1 cellular context compared by ENCODE assay signal in the genomic region with DNA sequence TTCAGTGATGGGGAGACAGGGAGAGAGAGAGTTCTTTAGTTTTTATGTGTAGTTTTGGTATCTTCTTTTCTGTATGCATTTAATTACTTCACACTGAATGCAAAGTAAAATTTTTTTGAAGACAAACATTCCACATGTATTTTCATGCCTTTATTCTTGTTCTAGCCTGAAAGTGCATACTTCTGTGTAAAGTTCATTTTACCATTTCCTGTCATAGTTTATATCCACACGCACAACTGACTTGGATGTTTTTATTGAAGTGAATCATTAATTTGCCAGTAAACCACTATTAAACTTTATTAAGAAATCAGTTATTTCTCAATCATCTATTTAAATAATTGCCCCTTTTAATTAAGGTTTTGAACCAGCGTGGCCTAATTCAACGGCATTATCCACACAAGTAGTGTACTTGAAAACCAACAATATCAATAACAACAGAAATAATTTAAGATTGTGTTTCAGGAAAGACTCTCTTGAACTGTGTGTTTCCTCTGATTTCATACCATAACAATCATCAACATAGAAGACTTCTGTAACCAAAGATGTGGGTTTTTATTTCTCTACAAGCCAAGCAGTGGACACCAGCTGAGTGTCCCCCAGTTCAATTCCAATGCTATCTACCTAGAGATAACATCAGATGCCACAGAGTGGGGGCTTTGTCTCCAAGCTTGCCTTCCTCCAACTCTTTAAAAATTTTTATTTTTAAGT.
TF ChIP-seq lines count a peak whose summit lies in the region.

No MANE protein-coding gene starts in this region.

TF ChIP-seq in IMR-90, 13 proteins besides CTCF, POLR2A, EP300 and RAD21 (continued from another document):
- TF ChIP-seq, protein P1, sequence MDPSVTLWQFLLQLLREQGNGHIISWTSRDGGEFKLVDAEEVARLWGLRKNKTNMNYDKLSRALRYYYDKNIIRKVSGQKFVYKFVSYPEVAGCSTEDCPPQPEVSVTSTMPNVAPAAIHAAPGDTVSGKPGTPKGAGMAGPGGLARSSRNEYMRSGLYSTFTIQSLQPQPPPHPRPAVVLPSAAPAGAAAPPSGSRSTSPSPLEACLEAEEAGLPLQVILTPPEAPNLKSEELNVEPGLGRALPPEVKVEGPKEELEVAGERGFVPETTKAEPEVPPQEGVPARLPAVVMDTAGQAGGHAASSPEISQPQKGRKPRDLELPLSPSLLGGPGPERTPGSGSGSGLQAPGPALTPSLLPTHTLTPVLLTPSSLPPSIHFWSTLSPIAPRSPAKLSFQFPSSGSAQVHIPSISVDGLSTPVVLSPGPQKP (IDR thresholded peaks at IDR 0.05; ENCODE audit: borderline replicate concordance, low read depth, low read length) = no peak
- TF ChIP-seq SMC3 (IDR thresholded peaks at IDR 0.05; ENCODE audit: low read depth, low read length) (no peak), CHD1 (IDR thresholded peaks at IDR 0.05; ENCODE audit: low read depth, low read length) (no peak), NFE2L2 (IDR thresholded peaks at IDR 0.05; ENCODE audit: low read depth, low read length) (no peak), MAZ (IDR thresholded peaks at IDR 0.05; ENCODE audit: borderline replicate concordance, low read depth, low read length) (no peak), MXI1 (IDR thresholded peaks at IDR 0.05; ENCODE audit: borderline replicate concordance, low read depth, low read length) (no peak)
TF ChIP-seq in IMR-90: peak in this region for 0.
